In the genomic region with DNA sequence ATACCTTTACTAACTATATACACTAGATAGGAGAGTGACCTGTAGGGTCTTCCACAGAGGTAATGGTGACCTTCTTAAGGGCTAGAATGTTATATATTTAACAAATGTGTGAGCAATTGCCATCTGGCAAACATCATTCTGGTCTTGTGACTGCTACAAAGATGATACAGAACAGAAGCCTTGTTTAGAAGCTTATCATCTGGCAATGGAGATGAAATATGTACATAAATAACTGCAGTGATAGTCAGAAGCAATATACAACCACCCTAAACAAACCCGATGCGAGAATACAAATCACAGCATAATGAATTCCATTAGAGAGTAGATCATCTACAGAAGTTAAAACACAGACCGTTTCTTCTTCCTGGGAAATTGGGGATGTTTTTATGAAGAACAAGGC, we compare ENCODE assay signal across 19 cellular contexts.
DNase-seq lines count a peak whose midpoint lies in the region; ATAC-seq and TF ChIP-seq lines count a peak whose summit lies in the region.
"Had no signal": no experiment of that assay in that cellular context is flagged by ENCODE, and none has a peak within 500 bp of the region (broad histone marks: within the 10 kb centered on the region; RNA-seq: fewer than 3 reads in every experiment).

No MANE protein-coding gene starts in this region.

- no peak for TF ChIP-seq POLR2A in Peyer's patch (IDR thresholded peaks at IDR 0.05)

- H3K9ac ChIP-seq in mesenchymal stem cell (ENCODE audit: low read length) = no peak overlapping the region

- no peak overlapping the region for H3K4ac ChIP-seq in mesenchymal stem cell (ENCODE audit: low read depth in 1 of 2, low read length in 2 of 2)

- H2BK5ac ChIP-seq in mesenchymal stem cell (ENCODE audit: low read depth, low read length, poor library complexity, severe bottlenecking) = no peak overlapping the region

- WGBS in mesenchymal stem cell = 36% methylated on average over 1 of the region's 3 CpGs

- no peak overlapping the region for H4K91ac ChIP-seq in mesenchymal stem cell (ENCODE audit: low read length)

- peak overlapping the region; percentile 43 for H3K4me3 Mint-ChIP-seq in HFFc6
- H3K4me3 Mint-ChIP-seq in activated CD8-positive, alpha-beta T cell treated with anti-CD3 and anti-CD28 coated beads, Interleukin-2, amount 10 ng/mL, durations not matched to agents 7 days and 5 days = no peak overlapping the region

- H3K27me3 Mint-ChIP-seq in HFFc6 (ENCODE audit: insufficient read depth) = no peaks in the 10 kb centered on the region
- no peaks in the 10 kb centered on the region for H3K27me3 Mint-ChIP-seq in activated CD8-positive, alpha-beta T cell treated with anti-CD3 and anti-CD28 coated beads, Interleukin-2, amount 10 ng/mL, durations not matched to agents 7 days and 5 days (ENCODE audit: low read depth)

- DNase-seq in COLO829 (ENCODE audit: low spot score) (peak; percentile 13), HFFc6 (peak; percentile 76), cardiac fibroblast (ENCODE audit: low read depth in 2 of 2) (peak; percentile 7 to 11), mesenchymal stem cell (peak; percentile 78), germinal center (ENCODE audit: low spot score) (no peak), Peyer's patch (no peak), Kasumi-1 (lab: John Stamatoyannopoulos, UW) (no peak)
- DNase-seq in activated CD8-positive, alpha-beta T cell treated with anti-CD3 and anti-CD28 coated beads, Interleukin-2, amount 10 ng/mL, durations not matched to agents 7 days and 5 days = no peak
- DNase-seq: DMS53, GOT3, KG1, NCI-H1436 treated with DMSO at 0.1 percent for 48 hours, NCI-H2029 treated with DMSO at 0.1 percent for 48 hours, NCI-H2171 treated with DMSO at 0.1 percent for 48 hours, NCI-H510A treated with DMSO at 0.1 percent for 48 hours, NCI-H82 had no signal

- POLR2A ChIA-PET in activated CD8-positive, alpha-beta T cell treated with anti-CD3 and anti-CD28 coated beads, Interleukin-2, amount 10 ng/mL, durations not matched to agents 7 days and 5 days (lab: Charles Lee) = no interaction called here

- no peak overlapping the region for H3K14ac ChIP-seq in mesenchymal stem cell (ENCODE audit: low read length in 2 of 2)

- CTCF ChIA-PET in activated CD8-positive, alpha-beta T cell treated with anti-CD3 and anti-CD28 coated beads, Interleukin-2, amount 10 ng/mL, durations not matched to agents 7 days and 5 days (lab: Charles Lee) = no interaction called here

- no peak overlapping the region for H3K4me2 ChIP-seq in mesenchymal stem cell (ENCODE audit: low read length, poor library complexity, severe bottlenecking)

- peaks cover 56% of the 10 kb centered on the region for H3K4me1 Mint-ChIP-seq in HFFc6 (ENCODE audit: low read depth)
- no peaks in the 10 kb centered on the region for H3K4me1 Mint-ChIP-seq in activated CD8-positive, alpha-beta T cell treated with anti-CD3 and anti-CD28 coated beads, Interleukin-2, amount 10 ng/mL, durations not matched to agents 7 days and 5 days (ENCODE audit: low read depth)

- H3K9me3 Mint-ChIP-seq in HFFc6 = peaks cover 8% of the 10 kb centered on the region
- peaks cover 10% of the 10 kb centered on the region for H3K9me3 Mint-ChIP-seq in activated CD8-positive, alpha-beta T cell treated with anti-CD3 and anti-CD28 coated beads, Interleukin-2, amount 10 ng/mL, durations not matched to agents 7 days and 5 days (ENCODE audit: insufficient read depth)

- peaks cover 8% of the 10 kb centered on the region for H3K36me3 Mint-ChIP-seq in HFFc6 (ENCODE audit: low read depth)
- H3K36me3 Mint-ChIP-seq in activated CD8-positive, alpha-beta T cell treated with anti-CD3 and anti-CD28 coated beads, Interleukin-2, amount 10 ng/mL, durations not matched to agents 7 days and 5 days (ENCODE audit: low read depth) = no peaks in the 10 kb centered on the region

- H2BK15ac ChIP-seq in mesenchymal stem cell (ENCODE audit: low read depth, poor library complexity, severe bottlenecking) = no peak overlapping the region

- H4K8ac ChIP-seq in mesenchymal stem cell (ENCODE audit: low read length) = no peak overlapping the region

- no peaks in the 10 kb centered on the region for H3K36me3 ChIP-seq in mesenchymal stem cell (ENCODE audit: control insufficient read depth in 1 of 2, insufficient read depth in 2 of 2, low read depth in 1 of 2, low read length in 2 of 2)
- H3K36me3 ChIP-seq in Peyer's patch = no peaks in the 10 kb centered on the region

- H2BK12ac ChIP-seq in mesenchymal stem cell (ENCODE audit: low read length in 2 of 2) = no peak overlapping the region

- H3K23ac ChIP-seq in mesenchymal stem cell (ENCODE audit: low read length in 2 of 2) = no peak overlapping the region

- H3K27ac Mint-ChIP-seq in HFFc6 = peak overlapping the region; percentile 54
- H3K27ac Mint-ChIP-seq in activated CD8-positive, alpha-beta T cell treated with anti-CD3 and anti-CD28 coated beads, Interleukin-2, amount 10 ng/mL, durations not matched to agents 7 days and 5 days = no peak overlapping the region

- H3K27ac ChIP-seq in mesenchymal stem cell (ENCODE audit: low read length, poor library complexity, severe bottlenecking) (no peak overlapping the region), Peyer's patch (no peak overlapping the region)
- H3K27ac ChIP-seq: C4-2B had no signal

- H3K4me1 ChIP-seq in mesenchymal stem cell (ENCODE audit: control insufficient read depth, insufficient read depth, low read depth, low read length) = no peaks in the 10 kb centered on the region
- no peaks in the 10 kb centered on the region for H3K4me1 ChIP-seq in Peyer's patch

- no peak overlapping the region for H3K18ac ChIP-seq in mesenchymal stem cell (ENCODE audit: low read depth in 1 of 2, low read length in 2 of 2)

- TF ChIP-seq CTCF in HFFc6 (IDR thresholded peaks at IDR 0.05) (no peak), cardiac fibroblast (IDR thresholded peaks at IDR 0.05; ENCODE audit: low read depth, low read length) (no peak), Peyer's patch (IDR thresholded peaks at IDR 0.05) (no peak)

- H3K4me3 ChIP-seq in cardiac fibroblast (replicated peaks in 1 of 2; ENCODE audit: low read depth in 2 of 2, low read length in 2 of 2) (no peak overlapping the region), mesenchymal stem cell (ENCODE audit: insufficient read depth in 1 of 2, low read depth in 1 of 2, low read length in 2 of 2) (no peak overlapping the region), Peyer's patch (no peak overlapping the region)
- H3K4me3 ChIP-seq: GM12878 had no signal

- no peak overlapping the region for H2AK5ac ChIP-seq in mesenchymal stem cell (ENCODE audit: low read length, severe bottlenecking)

- H3K79me1 ChIP-seq in mesenchymal stem cell (replicated peaks; ENCODE audit: low read length, poor library complexity, severe bottlenecking) = no peaks in the 10 kb centered on the region

- H3K9me3 ChIP-seq in mesenchymal stem cell (ENCODE audit: control insufficient read depth, low read length) (peaks cover 9% of the 10 kb centered on the region), Peyer's patch (no peaks in the 10 kb centered on the region)

- no peak overlapping the region for H2AFZ ChIP-seq in mesenchymal stem cell (ENCODE audit: low read depth, low read length)

- no peak overlapping the region for H2BK120ac ChIP-seq in mesenchymal stem cell (ENCODE audit: low read depth, low read length)

- ATAC-seq in activated CD8-positive, alpha-beta T cell treated with anti-CD3 and anti-CD28 coated beads, Interleukin-2, amount 10 ng/mL, durations not matched to agents 7 days and 5 days = no peak
- ATAC-seq: GM12878, Right ventricle myocardium inferior had no signal

- H3K27me3 ChIP-seq in mesenchymal stem cell (ENCODE audit: control insufficient read depth in 1 of 2, insufficient read depth in 1 of 2, low read length in 2 of 2) (no peaks in the 10 kb centered on the region), Peyer's patch (no peaks in the 10 kb centered on the region)

Comparison
In these comparisons a context has a peak if more than half of its experiments do, and no peak if none do; other contexts are left out.
1. DNase-seq: peak in COLO829 (single experiment), HFFc6 (single experiment), cardiac fibroblast (2 of 2) and mesenchymal stem cell (single experiment); none in germinal center (single experiment), activated CD8-positive, alpha-beta T cell treated with anti-CD3 and anti-CD28 coated beads, Interleukin-2, amount 10 ng/mL, durations not matched to agents 7 days and 5 days (single experiment), Peyer's patch (0 of 3) and Kasumi-1 (0 of 2).